Comparison of ENCODE assay signal across 9 cellular contexts in genomic region chr19:43675269-43675879, GRCh38. TPM values are rescaled to one million over a fixed set of nuclear protein-coding genes. Genes with fewer than 3 reads are reported as not detected.
DNase-seq lines count a peak whose midpoint lies in the region; ATAC-seq and TF ChIP-seq lines count a peak whose summit lies in the region.
"Had no signal": no experiment of that assay in that cellular context is flagged by ENCODE, and none has a peak within 500 bp of the region (broad histone marks: within the 10 kb centered on the region; RNA-seq: fewer than 3 reads in every experiment).

No MANE protein-coding gene starts in this region.

- CTCF ChIA-PET in RWPE1 (lab: Yijun Ruan, JAX): no interaction called here

- intact Hi-C loops in left cardiac atrium (cut with DNase I) (loop anchor here in 1 of 2 donors (10.0 kb wide), 1 partner anchor 49 kb away; no protein-coding TSS in a partner anchor), Right ventricle myocardium inferior (cut with DNase I) (no loop called here)

- POLR2A ChIA-PET in RWPE1 (lab: Yijun Ruan, JAX; ENCODE audit: low non-redundant PET): interaction anchor here (0.6 kb wide), 1 partner anchor 77 kb away, joined by 7 read pairs; no protein-coding TSS in a partner anchor

- ATAC-seq in left cardiac atrium: peak; percentile 28 to 89
- ATAC-seq in Right ventricle myocardium inferior: no peak
- ATAC-seq in GM21786 (IDR thresholded peaks at IDR 0.05; ENCODE audit: unreplicated experiment): no peak

- TF ChIP-seq CTCF in RWPE1 (conservative IDR thresholded peaks at IDR 0.05; ENCODE audit: low read depth): no peak
- no peak for TF ChIP-seq CTCF in fibroblast of villous mesenchyme (IDR thresholded peaks at IDR 0.05; ENCODE audit: insufficient read depth, low read depth, low read length)

- peak overlapping the region; percentile 63 for H3K27ac ChIP-seq in RWPE1

- H3K4me3 ChIP-seq in fibroblast of villous mesenchyme (ENCODE audit: low read depth, low read length): no peak overlapping the region

- DNase-seq in left cardiac atrium (no peak), Right ventricle myocardium inferior (ENCODE audit: missing footprints) (no peak), RWPE1 (ENCODE audit: low spot score) (peak; percentile 90), fibroblast of villous mesenchyme (ENCODE audit: low read depth) (peak; percentile 37), NCI-H2081 treated with DMSO at 0.1 percent for 48 hours (lab: John Stamatoyannopoulos, UW) (no peak), DMS 273 (lab: John Stamatoyannopoulos, UW; ENCODE audit: unreplicated experiment) (no peak)
- DNase-seq in stimulated activated CD4-positive, alpha-beta T cell treated with anti-CD3 and anti-CD28 coated beads, Interleukin-2, amount 100 ng/mL, for 48 hours: no peak

RNA-seq across cellular contexts. Expression of gene PLAUR, which starts 5.4 kb away (rescaled TPM):
- total RNA-seq in left cardiac atrium (10 to 100 TPM in 1 of 2 donors, 1 to 10 TPM in 1; 8.9 to 19.2 TPM), Right ventricle myocardium inferior (3.8 TPM), fibroblast of villous mesenchyme (56.6 and 76.3 TPM in 2 replicates)

RNA-seq across cellular contexts. Expression of gene CADM4, which starts 35.7 kb away (rescaled TPM):
- 10 to 100 TPM; 10.1 to 13.7 TPM for total RNA-seq in left cardiac atrium
- 9.7 TPM for total RNA-seq in Right ventricle myocardium inferior
- total RNA-seq in fibroblast of villous mesenchyme: 7.7 and 22.0 TPM in 2 replicates

RNA-seq across cellular contexts. Expression of gene IRGC, which starts 40.5 kb away (rescaled TPM):
- total RNA-seq in left cardiac atrium: not detected
- not detected for total RNA-seq in Right ventricle myocardium inferior
- total RNA-seq in fibroblast of villous mesenchyme: not detected in 2 replicates
- total RNA-seq: NCI-H460 had no signal

RNA-seq across cellular contexts. Expression of gene ZNF428, which starts 55.9 kb away (rescaled TPM):
- 10 to 100 TPM; 34.2 to 38.7 TPM for total RNA-seq in left cardiac atrium
- total RNA-seq in Right ventricle myocardium inferior: 32.9 TPM
- total RNA-seq in fibroblast of villous mesenchyme: 25.0 and 31.9 TPM in 2 replicates

Comparison
In these comparisons a context has a peak if more than half of its experiments do, and no peak if none do; other contexts are left out.
1. ATAC-seq: peak in left cardiac atrium (2 of 2); none in Right ventricle myocardium inferior (single experiment) and GM21786 (single experiment).
2. DNase-seq: peak in RWPE1 (single experiment) and fibroblast of villous mesenchyme (single experiment); none in left cardiac atrium (single experiment), Right ventricle myocardium inferior (single experiment), NCI-H2081 treated with DMSO at 0.1 percent for 48 hours (single experiment), DMS 273 (single experiment) and stimulated activated CD4-positive, alpha-beta T cell treated with anti-CD3 and anti-CD28 coated beads, Interleukin-2, amount 100 ng/mL, for 48 hours (0 of 2).